ENCODE assay signal across 27 cellular contexts in the genomic region with DNA sequence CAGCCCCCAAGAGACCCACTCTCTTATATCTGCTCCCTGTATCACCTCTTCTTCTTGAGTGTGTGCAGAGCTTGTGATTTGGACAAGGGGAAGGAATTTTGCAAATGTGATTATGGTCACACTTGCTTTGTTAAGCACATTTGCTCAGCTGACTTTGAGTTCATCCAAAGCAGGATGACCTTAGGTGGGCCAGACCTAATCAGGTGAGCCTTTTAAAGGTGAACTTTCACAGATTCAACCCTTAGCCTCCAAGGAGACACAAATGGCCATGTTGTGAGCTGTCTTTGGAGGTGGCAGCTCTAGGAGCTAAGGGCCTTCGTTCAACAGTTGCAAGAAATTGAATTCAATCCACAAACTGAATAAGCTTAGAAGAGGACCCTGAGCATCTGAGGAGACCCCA.
"Had no signal": no experiment of that assay in that cellular context is flagged by ENCODE, and none has a peak within 500 bp of the region (broad histone marks: within the 10 kb centered on the region; RNA-seq: fewer than 3 reads in every experiment).

No MANE protein-coding gene starts in this region.

- H3K4me3 ChIP-seq: stomach, suprapubic skin, testis, thoracic aorta, thyroid gland, tibial artery, tibial nerve, transverse colon, upper lobe of left lung, upper lobe of right lung, uterus, vagina had no signal

- H3K4me1 ChIP-seq: stomach, suprapubic skin, testis, thyroid gland, tibial artery, tibial nerve, upper lobe of left lung, upper lobe of right lung, uterus, vagina had no signal

- H3K27ac ChIP-seq: stomach, suprapubic skin, testis, thoracic aorta, thyroid gland, tibial artery, tibial nerve, transverse colon, upper lobe of left lung, upper lobe of right lung, uterus, vagina had no signal

- H3K9me3 ChIP-seq: suprapubic skin, testis, thoracic aorta, thyroid gland, tibial artery, transverse colon, upper lobe of left lung, upper lobe of right lung, uterus, vagina had no signal

- H3K36me3 ChIP-seq: stomach, suprapubic skin, thoracic aorta, thyroid gland, tibial artery, transverse colon, upper lobe of left lung, upper lobe of right lung, uterus, vagina had no signal

- H3K27me3 ChIP-seq: stomach, suprapubic skin, testis, thyroid gland, tibial artery, tibial nerve, transverse colon, upper lobe of left lung, upper lobe of right lung, uterus, vagina had no signal

- DNase-seq: stimulated activated CD4-positive, alpha-beta T cell treated with anti-CD3 and anti-CD28 coated beads, Interleukin-2, amount 100 ng/mL, for 48 hours; stimulated activated CD4-positive, alpha-beta T cell treated with anti-CD3 and anti-CD28 coated beads, Interleukin-4, amount 100 ng/mL, for 1 hour; stimulated activated CD4-positive, alpha-beta T cell treated with anti-CD3 and anti-CD28 coated beads, Interleukin-4, amount 100 ng/mL, for 24 hours; stimulated activated CD4-positive, alpha-beta T cell treated with anti-CD3 and anti-CD28 coated beads, Interleukin-4, amount 100 ng/mL, for 4 hours; stimulated activated CD8-positive, alpha-beta memory T cell treated with anti-CD3 and anti-CD28 coated beads, Interleukin-4, amount 100 ng/mL, for 48 hours; stimulated activated naive B cell treated with anti-CD40 and anti-IgM and Interleukin-4, amounts not matched to agents 10 μg/mL and 1 μg/mL and 100 μg/mL, for 72 hours; stimulated activated naive CD4-positive, alpha-beta T cell; stimulated activated naive CD4-positive, alpha-beta T cell treated with Interleukin-2 at 50 U/mL for 16 hours; stimulated activated naive CD8-positive, alpha-beta T cell treated with anti-CD3 and anti-CD28 coated beads, Interleukin-15, amount 100 ng/mL, for 72 hours; stimulated activated naive CD8-positive, alpha-beta T cell treated with anti-CD3 and anti-CD28 coated beads, Interleukin-15, Interleukin-2, amounts not matched to agents 100 U/mL and 50 U/mL, for 24 hours; stomach; substantia nigra; testis; thyroid gland; tibial artery; transverse colon; trophoblast cell; upper lobe of left lung; upper lobe of right lung; uterus had no signal

- FAIRE-seq: urothelium cell line had no signal

- ATAC-seq: stimulated activated effector memory CD8-positive, alpha-beta T cell treated with anti-CD3 and anti-CD28 coated beads, Interleukin-12 subunit alpha, Interleukin-12 subunit beta, amount 100 ng/mL, for 72 hours; stimulated activated memory B cell treated with anti-CD40 and anti-IgM and Interleukin-4, amounts not matched to agents 10 μg/mL and 1 μg/mL and 100 μg/mL, for 72 hours; stimulated activated naive B cell treated with anti-CD40 and anti-IgM and Interleukin-4, amounts not matched to agents 10 μg/mL and 1 μg/mL and 100 μg/mL, for 72 hours; stimulated activated naive CD8-positive, alpha-beta T cell treated with anti-CD3 and anti-CD28 coated beads, Interleukin-15, amount 100 ng/mL, for 72 hours; stimulated activated naive CD8-positive, alpha-beta T cell treated with anti-CD3 and anti-CD28 coated beads, Interleukin-15, Interleukin-2, amounts not matched to agents 100 U/mL and 50 U/mL, for 24 hours; upper lobe of right lung had no signal
